ENCODE assay signal across 16 cellular contexts in the genomic region with DNA sequence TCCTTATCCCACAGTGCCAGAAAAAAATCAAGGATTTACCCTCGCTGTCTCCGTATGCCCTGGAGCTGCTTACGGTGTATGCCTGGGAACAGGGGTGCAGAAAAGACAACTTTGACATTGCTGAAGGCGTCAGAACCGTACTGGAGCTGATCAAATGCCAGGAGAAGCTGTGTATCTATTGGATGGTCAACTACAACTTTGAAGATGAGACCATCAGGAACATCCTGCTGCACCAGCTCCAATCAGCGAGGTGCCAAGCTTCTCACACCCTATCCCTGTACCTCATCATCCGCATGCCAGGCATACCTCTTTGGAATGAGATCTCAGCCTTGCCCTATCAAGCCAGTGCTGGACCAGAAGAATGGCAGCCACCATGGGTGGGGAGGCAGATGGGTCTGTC. TPM values are rescaled to one million over a fixed set of nuclear protein-coding genes. Genes with fewer than 3 reads are reported as not detected.
DNase-seq lines count a peak whose midpoint lies in the region; ATAC-seq, FAIRE-seq and TF ChIP-seq lines count a peak whose summit lies in the region.
"Had no signal": no experiment of that assay in that cellular context is flagged by ENCODE, and none has a peak within 500 bp of the region (broad histone marks: within the 10 kb centered on the region; RNA-seq: fewer than 3 reads in every experiment).

No MANE protein-coding gene starts in this region.

- no peak overlapping the region for H2AFZ ChIP-seq in OCI-LY7 (ENCODE audit: low read length)
- H2AFZ ChIP-seq in trophoblast cell (ENCODE audit: insufficient read depth, low read length, poor library complexity), result no peak overlapping the region

- peaks cover 5 to 34% (median 10%) of the 10 kb centered on the region in 4 donors for H3K4me1 Mint-ChIP-seq in CD4-positive, CD25-positive, alpha-beta regulatory T cell

- peak overlapping the region; percentile 82 for H3K23ac ChIP-seq in trophoblast cell (ENCODE audit: low read length)

- no peak overlapping the region for H3K4ac ChIP-seq in trophoblast cell (ENCODE audit: low read depth, low read length)

- POLR2A ChIA-PET in OCI-LY7 (lab: Charles Lee), result interaction anchor here (1.2 to 2.9 kb wide), 3 partner anchors 18 to 175 kb away, joined by 3 to 11 read pairs (median 4); no protein-coding TSS in a partner anchor

- no peak for DNase-seq in CD4-positive, CD25-positive, alpha-beta regulatory T cell
- DNase-seq in OCI-LY7 (ENCODE audit: low spot score), result no peak
- no peak for DNase-seq in trophoblast cell
- DNase-seq in stimulated activated CD4-positive, alpha-beta T cell treated with anti-CD3 and anti-CD28 coated beads, Interleukin-1b, Interleukin-23, amount 100 ng/mL, for 48 hours, result no peak
- no peak for DNase-seq in small intestine
- DNase-seq in NCI-H226, result no peak
- DNase-seq: DMS53, IMR-90, KBM-7 had no signal

- no peak overlapping the region for H2BK120ac ChIP-seq in trophoblast cell (ENCODE audit: insufficient read depth, low read length, poor library complexity)

- peaks cover 3% of the 10 kb centered on the region for H3K4me1 ChIP-seq in CD4-positive, CD25-positive, alpha-beta regulatory T cell (ENCODE audit: control insufficient read depth, insufficient read depth, low read length, poor library complexity, severe bottlenecking)
- H3K4me1 ChIP-seq in DOHH2 (ENCODE audit: control insufficient read depth, low read length), result peaks cover 50% of the 10 kb centered on the region
- peaks cover 54% of the 10 kb centered on the region for H3K4me1 ChIP-seq in OCI-LY7 (ENCODE audit: insufficient read depth, low read length, poor library complexity, severe bottlenecking)
- no peaks in the 10 kb centered on the region for H3K4me1 ChIP-seq in trophoblast cell (ENCODE audit: control insufficient read depth in 1 of 2, insufficient read depth in 2 of 2, low read length in 2 of 2)
- no peaks in the 10 kb centered on the region for H3K4me1 ChIP-seq in small intestine (ENCODE audit: control insufficient read depth in 2 of 2, insufficient read depth in 1 of 2, low read depth in 1 of 2, low read length in 1 of 2)

- H3K9me2 ChIP-seq in DOHH2 (replicated peaks; ENCODE audit: control insufficient read depth, low read length) (no peaks in the 10 kb centered on the region), OCI-LY7 (ENCODE audit: insufficient read depth, low read length) (no peaks in the 10 kb centered on the region)

- no TSS peak for BruUV-seq in OCI-LY7 (replicated peaks; lab: Mats Ljungman, UMichigan)

- H4K8ac ChIP-seq in trophoblast cell (ENCODE audit: low read depth, low read length), result no peak overlapping the region

- ATAC-seq in CD4-positive, CD25-positive, alpha-beta regulatory T cell (ENCODE audit: low read depth in 2 of 2), result no peak
- ATAC-seq in GM18505 (IDR thresholded peaks at IDR 0.05; ENCODE audit: unreplicated experiment), result no peak
- ATAC-seq: A549 had no signal

- no peaks in the 10 kb centered on the region for H3K27me3 ChIP-seq in CD4-positive, CD25-positive, alpha-beta regulatory T cell (ENCODE audit: control insufficient read depth, insufficient read depth, low read length)
- H3K27me3 ChIP-seq in DOHH2 (ENCODE audit: control insufficient read depth, low read length), result no peaks in the 10 kb centered on the region
- no peaks in the 10 kb centered on the region for H3K27me3 ChIP-seq in trophoblast cell (ENCODE audit: insufficient read depth, low read length)
- H3K27me3 ChIP-seq in small intestine (ENCODE audit: control insufficient read depth in 2 of 2, insufficient read depth in 2 of 2, low read length in 2 of 2), result no peaks in the 10 kb centered on the region

- FAIRE-seq in small intestine (lab: Jason Lieb, UNC), result no peak
- FAIRE-seq: A549, H54 had no signal

- no peak overlapping the region for H4K91ac ChIP-seq in trophoblast cell (ENCODE audit: low read depth, low read length)

- H3K9me3 Mint-ChIP-seq in CD4-positive, CD25-positive, alpha-beta regulatory T cell, result peaks cover 0 to 4% (median 0%) of the 10 kb centered on the region in 7 donors

- no peak overlapping the region for H3K4me3 ChIP-seq in CD4-positive, CD25-positive, alpha-beta regulatory T cell (ENCODE audit: low read depth, low read length)
- H3K4me3 ChIP-seq in DOHH2 (ENCODE audit: low read length) (peak overlapping the region; percentile 54), OCI-LY7 (ENCODE audit: low read depth, low read length, poor library complexity, severe bottlenecking) (peak overlapping the region; percentile 27), trophoblast cell (ENCODE audit: low read depth, low read length) (no peak overlapping the region), small intestine (ENCODE audit: low read depth in 1 of 2, low read length in 2 of 2) (no peak overlapping the region)
- H3K4me3 ChIP-seq: A549 had no signal

- H3K27ac Mint-ChIP-seq in CD4-positive, CD25-positive, alpha-beta regulatory T cell, result peak overlapping the region in 2 of 3 donors; percentile 9 to 69

- no peak for TF ChIP-seq CTCF in DOHH2 (IDR thresholded peaks at IDR 0.05; ENCODE audit: low read depth, low read length, poor library complexity, severe bottlenecking)
- no peak for TF ChIP-seq CTCF in OCI-LY7 (conservative IDR thresholded peaks at IDR 0.05; ENCODE audit: low read length)

- no peak overlapping the region for H2AK5ac ChIP-seq in trophoblast cell (ENCODE audit: low read length)

- peak overlapping the region; percentile 60 for H3K4me2 ChIP-seq in DOHH2 (ENCODE audit: low read length)
- no peak overlapping the region for H3K4me2 ChIP-seq in OCI-LY7 (ENCODE audit: low read length)
- no peak overlapping the region for H3K4me2 ChIP-seq in trophoblast cell (ENCODE audit: low read length)
- H3K4me2 ChIP-seq: A549 had no signal

- H3K4me3 Mint-ChIP-seq in CD4-positive, CD25-positive, alpha-beta regulatory T cell, result no peak overlapping the region
- H3K4me3 Mint-ChIP-seq: CD14-positive monocyte had no signal

- no peak overlapping the region for H3K27ac ChIP-seq in CD4-positive, CD25-positive, alpha-beta regulatory T cell (ENCODE audit: insufficient read depth, low read length, poor library complexity, severe bottlenecking)
- H3K27ac ChIP-seq in DOHH2 (ENCODE audit: low read depth, low read length) (peak overlapping the region; percentile 84), OCI-LY7 (ENCODE audit: low read depth, low read length, poor library complexity, severe bottlenecking) (peak overlapping the region; percentile 99), trophoblast cell (ENCODE audit: low read depth, low read length) (no peak overlapping the region), small intestine (ENCODE audit: low read depth in 1 of 2, low read length in 1 of 2) (no peak overlapping the region)
- H3K27ac ChIP-seq: A549 had no signal

- no CpG with 5 or more reads among the region's 7 CpGs for WGBS in trophoblast cell (ENCODE audit: extremely low coverage, insufficient coverage, insufficient read length)
- 88 to 96% (median 90%) methylated on average over 7 of the region's 7 CpGs for WGBS in small intestine, 3 donors

- peaks cover 64% of the 10 kb centered on the region for H3K36me3 Mint-ChIP-seq in CD4-positive, CD25-positive, alpha-beta regulatory T cell

- no peaks in the 10 kb centered on the region for H3K79me1 ChIP-seq in trophoblast cell (ENCODE audit: low read length)

- H3K36me3 ChIP-seq in CD4-positive, CD25-positive, alpha-beta regulatory T cell (ENCODE audit: control insufficient read depth, insufficient read depth, low read length), result peaks cover 81% of the 10 kb centered on the region
- peaks cover 17% of the 10 kb centered on the region for H3K36me3 ChIP-seq in DOHH2 (ENCODE audit: control insufficient read depth, low read length)
- H3K36me3 ChIP-seq in OCI-LY7 (ENCODE audit: insufficient read depth, low read length), result peaks cover 79% of the 10 kb centered on the region
- no peaks in the 10 kb centered on the region for H3K36me3 ChIP-seq in trophoblast cell (ENCODE audit: control insufficient read depth in 1 of 2, insufficient read depth in 2 of 2, low read length in 2 of 2)
- peaks cover 4 to 6% of the 10 kb centered on the region in 2 donors for H3K36me3 ChIP-seq in small intestine (ENCODE audit: control insufficient read depth in 2 of 2, insufficient read depth in 2 of 2, low read length in 2 of 2)

- no peaks in the 10 kb centered on the region for H3K79me2 ChIP-seq in DOHH2 (ENCODE audit: control insufficient read depth, low read length)
- H3K79me2 ChIP-seq in OCI-LY7 (ENCODE audit: insufficient read depth, low read depth, low read length), result no peaks in the 10 kb centered on the region
- H3K79me2 ChIP-seq in trophoblast cell (ENCODE audit: control insufficient read depth, insufficient read depth, low read length, poor library complexity), result no peaks in the 10 kb centered on the region

- no peak overlapping the region for H2BK5ac ChIP-seq in trophoblast cell (ENCODE audit: low read depth, low read length, poor library complexity)

- peaks cover 5% of the 10 kb centered on the region for H3F3A ChIP-seq in DOHH2 (ENCODE audit: control insufficient read depth, insufficient read depth)

- no peaks in the 10 kb centered on the region for H4K20me1 ChIP-seq in DOHH2 (ENCODE audit: control insufficient read depth, insufficient read depth, low read depth, low read length)
- H4K20me1 ChIP-seq in OCI-LY7 (ENCODE audit: insufficient read depth, low read length), result no peaks in the 10 kb centered on the region

- no peak overlapping the region for H3K14ac ChIP-seq in trophoblast cell (ENCODE audit: low read length)

- H4K12ac ChIP-seq in trophoblast cell (ENCODE audit: low read depth, low read length), result no peak overlapping the region

- TF ChIP-seq POLR2A in GM18505 (IDR thresholded peaks at IDR 0.05; ENCODE audit: borderline replicate concordance, extremely low read depth, insufficient read depth, insufficient read length), result no peak

- CTCF ChIA-PET in OCI-LY7 (lab: Charles Lee; ENCODE audit: unreplicated experiment), result interaction anchor here (0.6 to 1.1 kb wide), 3 partner anchors 17 to 138 kb away, joined by 3 read pairs; a partner anchor contains a TSS

- H3K9ac ChIP-seq in trophoblast cell (ENCODE audit: low read length), result no peak overlapping the region

- peaks cover 2 to 5% of the 10 kb centered on the region in 2 experiments for H3K9me3 ChIP-seq in CD4-positive, CD25-positive, alpha-beta regulatory T cell (ENCODE audit: control insufficient read depth in 2 of 2, low read length in 2 of 2)
- H3K9me3 ChIP-seq in DOHH2 (ENCODE audit: control insufficient read depth, insufficient read depth, low read length) (peaks cover 2% of the 10 kb centered on the region; the same call in 1 of the 2 replicates), OCI-LY7 (ENCODE audit: low read length) (peaks cover 47% of the 10 kb centered on the region), trophoblast cell (ENCODE audit: insufficient read depth, low read depth, low read length) (peaks cover 9% of the 10 kb centered on the region), small intestine (ENCODE audit: control insufficient read depth, low read depth) (no peaks in the 10 kb centered on the region)

- no peak overlapping the region for H3K18ac ChIP-seq in trophoblast cell (ENCODE audit: low read length)

- no peak overlapping the region for H2BK12ac ChIP-seq in trophoblast cell (ENCODE audit: low read length)

- H3K27me3 Mint-ChIP-seq in CD4-positive, CD25-positive, alpha-beta regulatory T cell, result no peaks in the 10 kb centered on the region

- intact Hi-C loops in OCI-LY7 (cut with micrococcal nuclease; ENCODE audit: unreplicated experiment), result no loop called here

RNA-seq across cellular contexts. Expression of a gene that starts 19.2 kb away (rescaled TPM):
- 82.2 TPM for total RNA-seq in CD4-positive, CD25-positive, alpha-beta regulatory T cell
- polyA plus RNA-seq in CD4-positive, CD25-positive, alpha-beta regulatory T cell, result 10 to 100 TPM; 58.2 to 82.2 (median 73.4) TPM
- 22.7 and 33.2 TPM in 2 replicates for total RNA-seq in OCI-LY7 (2014; rRNA removed; shearing (Covaris generic))
- total RNA-seq in OCI-LY7 (2022), result 46.8 and 52.6 TPM in 2 replicates
- polyA plus RNA-seq in trophoblast cell (2013), result 0.01 and 0.04 TPM in 2 replicates
- 1 to 10 TPM; 2.7 to 7.7 (median 2.7) TPM for polyA plus RNA-seq in small intestine
- polyA plus RNA-seq: IMR-90 had no signal

RNA-seq across cellular contexts. Expression of a gene that starts 59.0 kb away (rescaled TPM):
- total RNA-seq in CD4-positive, CD25-positive, alpha-beta regulatory T cell, result 7.8 TPM
- 1 to 10 TPM in 1 of 4 donors, under 1 TPM in 3; 0.64 to 1.1 (median 0.84) TPM for polyA plus RNA-seq in CD4-positive, CD25-positive, alpha-beta regulatory T cell
- 263 and 293 TPM in 2 replicates for total RNA-seq in OCI-LY7 (2014; rRNA removed; shearing (Covaris generic))
- total RNA-seq in OCI-LY7 (2022), result 510 and 535 TPM in 2 replicates
- 0.05 and 0.07 TPM in 2 replicates for polyA plus RNA-seq in trophoblast cell (2013)
- 1 to 10 TPM in 2 of 3 donors, under 1 TPM in 1; 0.45 to 4.8 (median 4.3) TPM for polyA plus RNA-seq in small intestine
- total RNA-seq: HT-29, IMR-90 had no signal
- polyA plus RNA-seq: BJ, IMR-90 had no signal

RNA-seq across cellular contexts. Expression of a gene that starts 59.2 kb away (rescaled TPM):
- total RNA-seq in CD4-positive, CD25-positive, alpha-beta regulatory T cell, result 36.5 TPM
- 10 to 100 TPM; 12.2 to 17.7 (median 14.5) TPM for polyA plus RNA-seq in CD4-positive, CD25-positive, alpha-beta regulatory T cell
- 0.79 and 4.7 TPM in 2 replicates for total RNA-seq in OCI-LY7 (2014; rRNA removed; shearing (Covaris generic))
- total RNA-seq in OCI-LY7 (2022), result 5.4 and 9.2 TPM in 2 replicates
- 0.15 and 0.22 TPM in 2 replicates for polyA plus RNA-seq in trophoblast cell (2013)
- polyA plus RNA-seq in small intestine, result 10 to 100 TPM in 1 of 3 donors, 1 to 10 TPM in 2; 3.8 to 13.1 (median 4.7) TPM

Comparison
In these comparisons a context has a peak if more than half of its experiments do, and no peak if none do; other contexts are left out.
1. H3K27ac ChIP-seq: peak in DOHH2 (single experiment) and OCI-LY7 (single experiment); none in CD4-positive, CD25-positive, alpha-beta regulatory T cell (single experiment), trophoblast cell (single experiment) and small intestine (0 of 2).
2. H3K4me3 ChIP-seq: peak in DOHH2 (single experiment) and OCI-LY7 (single experiment); none in CD4-positive, CD25-positive, alpha-beta regulatory T cell (single experiment), trophoblast cell (single experiment) and small intestine (0 of 2).
3. RNA of a gene that starts 59.0 kb away (total RNA-seq): 263 to 535 TPM in OCI-LY7; 7.8 TPM in CD4-positive, CD25-positive, alpha-beta regulatory T cell (single experiment); every median in the first group is over 10 times any median in the second.